ENCODE assay signal across 1 cellular context in genomic region chr13:42063105-42063504, GRCh38.
TF ChIP-seq lines count a peak whose summit lies in the region.

No MANE protein-coding gene starts in this region.

TF ChIP-seq in H1, 55 proteins besides CTCF, POLR2A, EP300 and RAD21 (continued from another document):
- TF ChIP-seq E2F6 (IDR thresholded peaks at IDR 0.05) (no peak), HDAC2 (IDR thresholded peaks at IDR 0.05; ENCODE audit: borderline replicate concordance in 1 of 2, low read depth in 2 of 2, low read length in 2 of 2) (no peak), RNF2 (IDR thresholded peaks at IDR 0.05; ENCODE audit: borderline replicate concordance, low read depth, low read length, missing control alignments, poor library complexity, severe bottlenecking) (no peak), CBX5 (IDR thresholded peaks at IDR 0.05; ENCODE audit: low read depth, low read length) (no peak), KDM1A (IDR thresholded peaks at IDR 0.05; ENCODE audit: borderline replicate concordance, low read length) (no peak)
- TF ChIP-seq, protein P1, sequence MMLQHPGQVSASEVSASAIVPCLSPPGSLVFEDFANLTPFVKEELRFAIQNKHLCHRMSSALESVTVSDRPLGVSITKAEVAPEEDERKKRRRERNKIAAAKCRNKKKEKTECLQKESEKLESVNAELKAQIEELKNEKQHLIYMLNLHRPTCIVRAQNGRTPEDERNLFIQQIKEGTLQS (IDR thresholded peaks at IDR 0.05; ENCODE audit: insufficient read depth, low read depth, low read length), result no peak
